2 cellular contexts compared by ENCODE assay signal in genomic region chr1:63826246-63826861, GRCh38. TPM values are rescaled to one million over a fixed set of nuclear protein-coding genes. Genes with fewer than 3 reads are reported as not detected.
"Had no signal": no experiment of that assay in that cellular context is flagged by ENCODE, and none has a peak within 500 bp of the region (broad histone marks: within the 10 kb centered on the region; RNA-seq: fewer than 3 reads in every experiment).

No MANE protein-coding gene starts in this region.

RNA-seq across cellular contexts. Expression of gene ROR1, which starts 52.5 kb away (rescaled TPM):
- total RNA-seq: activated CD8-positive, alpha-beta memory T cell treated with anti-CD3 and anti-CD28 coated beads, Interleukin-2, amount 10 ng/mL, durations not matched to agents 7 days and 5 days had no signal
- polyA plus RNA-seq: naive thymus-derived CD4-positive, alpha-beta T cell had no signal
